In the genomic region with DNA sequence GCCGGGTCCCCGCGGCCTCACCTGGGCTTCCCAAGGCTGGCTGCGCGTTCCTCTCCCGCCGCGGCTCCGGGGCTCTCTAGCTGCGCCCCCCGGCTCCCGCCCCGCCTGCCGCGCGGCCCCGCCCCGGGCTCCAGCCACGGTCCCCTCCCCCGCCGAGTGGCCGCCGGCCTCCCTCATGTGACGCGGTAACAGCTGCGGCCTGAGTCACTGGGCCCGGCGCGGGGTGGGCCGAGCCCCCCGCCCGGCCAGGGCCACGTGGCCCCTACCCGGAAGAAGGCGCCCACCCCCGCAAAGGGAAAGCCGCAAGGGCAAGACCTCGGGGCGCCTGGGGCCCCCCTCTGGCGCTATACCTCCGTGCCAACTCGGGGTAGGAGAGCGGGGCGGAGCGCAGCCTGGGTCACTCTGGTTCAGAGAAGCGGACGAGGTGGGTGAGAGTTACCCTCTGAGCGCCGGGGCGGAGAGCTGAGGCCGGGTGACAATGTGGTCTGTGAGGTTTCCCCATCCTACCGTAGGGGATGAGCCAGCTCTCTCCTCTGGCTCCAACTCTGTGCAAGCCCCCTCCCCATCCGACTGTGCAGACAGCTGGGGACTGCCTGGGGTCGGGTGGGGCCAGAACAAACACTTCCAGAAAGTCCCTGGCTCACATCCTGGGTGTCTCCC, we compare ENCODE assay signal across 8 cellular contexts. TPM values are rescaled to one million over a fixed set of nuclear protein-coding genes. Genes with fewer than 3 reads are reported as not detected.
DNase-seq lines count a peak whose midpoint lies in the region; ATAC-seq and TF ChIP-seq lines count a peak whose summit lies in the region.

Gene CD63, minus strand, starts transcription at position 78 of the 660 bp plus-strand sequence. CDS start 668 bp downstream, outside the sequence.

- H3K36me3 ChIP-seq in DOHH2 (ENCODE audit: control insufficient read depth, low read length) (peaks cover 18% of the 10 kb centered on the region), HUES6 (ENCODE audit: control insufficient read depth, insufficient read depth, low read length) (peaks cover 30% of the 10 kb centered on the region), SJSA1 (peaks cover 42% of the 10 kb centered on the region), thoracic aorta (peaks cover 21% of the 10 kb centered on the region)

- H3K4me1 ChIP-seq in DOHH2 (ENCODE audit: control insufficient read depth, low read length): peaks cover 28% of the 10 kb centered on the region
- peaks cover 19% of the 10 kb centered on the region; the same call in 1 of the 2 replicates for H3K4me1 ChIP-seq in HUES6 (ENCODE audit: control insufficient read depth, insufficient read depth, low read length)
- peaks cover 34% of the 10 kb centered on the region for H3K4me1 ChIP-seq in SJSA1 (replicated peaks)
- peaks cover 23 to 53% of the 10 kb centered on the region in 2 donors for H3K4me1 ChIP-seq in thoracic aorta (ENCODE audit: control insufficient read depth in 1 of 2, low read depth in 2 of 2)

- peak within 1 kb of the TSS; percentile 96 for H3K9ac ChIP-seq in HUES6 (ENCODE audit: low read length)

- H3K27ac ChIP-seq in DOHH2 (ENCODE audit: low read depth, low read length) (peak within 1 kb of the TSS; percentile 37), HUES6 (ENCODE audit: low read depth, low read length) (peak within 1 kb of the TSS; percentile 86), SJSA1 (peak within 1 kb of the TSS; percentile 94), thoracic aorta (peak within 1 kb of the TSS; percentile 98 to 100)

- no peaks in the 10 kb centered on the region for H3K27me3 ChIP-seq in DOHH2 (ENCODE audit: control insufficient read depth, low read length)
- H3K27me3 ChIP-seq in HUES6 (ENCODE audit: control insufficient read depth, insufficient read depth, low read length): no peaks in the 10 kb centered on the region
- no peaks in the 10 kb centered on the region for H3K27me3 ChIP-seq in SJSA1 (replicated peaks)
- no peaks in the 10 kb centered on the region for H3K27me3 ChIP-seq in thoracic aorta (replicated peaks; ENCODE audit: insufficient read depth)

- H3K9me3 ChIP-seq in DOHH2 (ENCODE audit: control insufficient read depth, insufficient read depth, low read length) (no peaks in the 10 kb centered on the region), HUES6 (ENCODE audit: control insufficient read depth, insufficient read depth, low read depth, low read length) (no peaks in the 10 kb centered on the region), SJSA1 (replicated peaks) (no peaks in the 10 kb centered on the region), thoracic aorta (no peaks in the 10 kb centered on the region)

- no peaks in the 10 kb centered on the region for H4K20me1 ChIP-seq in DOHH2 (ENCODE audit: control insufficient read depth, insufficient read depth, low read depth, low read length)

- peak within 1 kb of the TSS; percentile 96 for H3K27ac Mint-ChIP-seq in activated naive CD4-positive, alpha-beta T cell treated with anti-CD3 and anti-CD28 coated beads, Interleukin-2, amount 50 U/mL, for 24 hours

- DNase-seq in SJSA1 (ENCODE audit: low read depth in 1 of 2, low spot score in 2 of 2): peak; percentile 86 to 88
- peak; percentile 92 for DNase-seq in globus pallidus (ENCODE audit: low spot score)
- DNase-seq in occipital lobe (lab: John Stamatoyannopoulos, UW): peak; percentile 82
- DNase-seq in thoracic aorta (ENCODE audit: low spot score): no peak

- peak within 1 kb of the TSS; percentile 93 for H3K4me3 Mint-ChIP-seq in activated naive CD4-positive, alpha-beta T cell treated with anti-CD3 and anti-CD28 coated beads, Interleukin-2, amount 50 U/mL, for 24 hours

- H3F3A ChIP-seq in DOHH2 (ENCODE audit: control insufficient read depth, insufficient read depth): peaks cover 15% of the 10 kb centered on the region

- H3K4me3 ChIP-seq in DOHH2 (ENCODE audit: low read length): peak within 1 kb of the TSS; percentile 82
- peak within 1 kb of the TSS; percentile 97 for H3K4me3 ChIP-seq in HUES6 (ENCODE audit: low read depth, low read length)
- peak within 1 kb of the TSS; percentile 56 for H3K4me3 ChIP-seq in SJSA1
- H3K4me3 ChIP-seq in thoracic aorta: peak within 1 kb of the TSS; percentile 95

- TF ChIP-seq CTCF in DOHH2 (IDR thresholded peaks at IDR 0.05; ENCODE audit: low read depth, low read length, poor library complexity, severe bottlenecking): no peak
- no peak for TF ChIP-seq CTCF in thoracic aorta (IDR thresholded peaks at IDR 0.05)

- H3K36me3 Mint-ChIP-seq in activated naive CD4-positive, alpha-beta T cell treated with anti-CD3 and anti-CD28 coated beads, Interleukin-2, amount 50 U/mL, for 24 hours: no peaks in the 10 kb centered on the region

- H3K27me3 Mint-ChIP-seq in activated naive CD4-positive, alpha-beta T cell treated with anti-CD3 and anti-CD28 coated beads, Interleukin-2, amount 50 U/mL, for 24 hours: no peaks in the 10 kb centered on the region

- ATAC-seq in GM21423 (IDR thresholded peaks at IDR 0.05; ENCODE audit: unreplicated experiment): peak; percentile 57
- ATAC-seq in thoracic aorta (ENCODE audit: insufficient number of reproducible peaks, low FRiP score, low read depth): peak; percentile 86

- no peaks in the 10 kb centered on the region for H3K9me2 ChIP-seq in DOHH2 (replicated peaks; ENCODE audit: control insufficient read depth, low read length)

- H3K4me1 Mint-ChIP-seq in activated naive CD4-positive, alpha-beta T cell treated with anti-CD3 and anti-CD28 coated beads, Interleukin-2, amount 50 U/mL, for 24 hours: peaks cover 46% of the 10 kb centered on the region

- no peaks in the 10 kb centered on the region for H3K9me3 Mint-ChIP-seq in activated naive CD4-positive, alpha-beta T cell treated with anti-CD3 and anti-CD28 coated beads, Interleukin-2, amount 50 U/mL, for 24 hours

- H3K4me2 ChIP-seq in DOHH2 (ENCODE audit: low read length): peak within 1 kb of the TSS; percentile 92

- H3K79me2 ChIP-seq in DOHH2 (ENCODE audit: control insufficient read depth, low read length): peaks cover 7% of the 10 kb centered on the region

RNA-seq across cellular contexts. Expression of gene CD63, which starts in this region (rescaled TPM):
- total RNA-seq in SJSA1 (2014; rRNA removed; shearing (Covaris generic)): 1,021 and 1,450 TPM in 2 replicates
- total RNA-seq in occipital lobe (187 TPM), thoracic aorta (100 to 1,000 TPM; 615 to 776 TPM)

Comparison
In these comparisons a context has a peak if more than half of its experiments do, and no peak if none do; other contexts are left out.
1. H3K27ac ChIP-seq: peak in every context shown above with its lines; median percentile 99 in thoracic aorta; 94 in SJSA1; 86 in HUES6; 37 in DOHH2.